8 cellular contexts compared by ENCODE assay signal in the genomic region with DNA sequence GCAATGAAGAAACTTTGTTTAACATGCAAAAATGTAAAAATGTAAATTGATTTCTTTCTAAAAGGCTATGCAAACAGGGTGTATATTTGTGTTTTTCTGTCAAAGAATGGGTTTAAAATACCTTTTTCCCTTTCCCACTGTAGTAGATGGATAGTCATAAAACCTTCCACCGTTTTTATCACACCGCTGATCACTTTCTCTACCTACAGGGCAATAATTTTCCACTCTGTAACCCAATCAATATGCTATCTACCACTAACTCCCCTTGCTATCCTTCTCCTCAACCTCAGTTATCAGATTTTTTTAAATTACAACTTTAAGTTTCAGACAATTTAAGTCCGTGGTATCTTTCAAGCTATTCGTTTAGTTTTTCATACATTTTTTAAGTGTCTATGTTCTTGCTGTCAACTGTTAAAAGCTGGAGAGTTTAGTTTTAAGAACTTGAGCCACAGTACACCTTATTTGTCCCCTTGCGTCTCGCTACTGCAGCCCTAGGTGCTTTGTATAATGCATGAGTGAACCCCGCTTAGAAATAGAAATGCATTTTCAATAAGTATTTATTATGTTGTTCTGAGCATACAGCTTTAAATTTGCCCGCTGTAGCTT.
DNase-seq lines count a peak whose midpoint lies in the region; ATAC-seq and TF ChIP-seq lines count a peak whose summit lies in the region.

No MANE protein-coding gene starts in this region.

- peaks cover 4% of the 10 kb centered on the region for H3K27me3 ChIP-seq in AG04450 (ENCODE audit: control insufficient read depth, insufficient read depth, low read length)
- H3K27me3 ChIP-seq in HUES48 (ENCODE audit: control insufficient read depth, insufficient read depth, low read length) = no peaks in the 10 kb centered on the region
- H3K27me3 ChIP-seq in breast epithelium = no peaks in the 10 kb centered on the region
- no peaks in the 10 kb centered on the region for H3K27me3 ChIP-seq in mucosa of stomach (ENCODE audit: control insufficient read depth, insufficient read depth, low read length)

- H3K9me3 ChIP-seq in AG04450 (ENCODE audit: control insufficient read depth, insufficient read depth, low read length) (no peaks in the 10 kb centered on the region), HUES48 (ENCODE audit: control insufficient read depth, insufficient read depth, low read length) (no peaks in the 10 kb centered on the region), breast epithelium (no peaks in the 10 kb centered on the region), mucosa of stomach (ENCODE audit: control insufficient read depth, low read length) (no peaks in the 10 kb centered on the region)

- TF ChIP-seq CTCF in AG04450 (IDR thresholded peaks at IDR 0.05; ENCODE audit: low read depth, low read length) = no peak
- TF ChIP-seq CTCF in breast epithelium (IDR thresholded peaks at IDR 0.05) = no peak

- H3K9ac ChIP-seq in HUES48 (ENCODE audit: low read depth, low read length) (peak overlapping the region; percentile 64), mucosa of stomach (ENCODE audit: low read length) (peak overlapping the region; percentile 90)

- DNase-seq in AG04450 (ENCODE audit: low read depth, low spot score) (no peak), breast epithelium (ENCODE audit: low spot score in 2 of 2) (no peak), posterior cingulate gyrus (no peak), NCI-H1105 treated with DMSO at 0.1 percent for 48 hours (lab: John Stamatoyannopoulos, UW) (no peak)

- intact Hi-C loops in breast epithelium (cut with DNase I; ENCODE audit: low total_unique reads) = loop anchor here (5.0 kb wide), 1 partner anchor 91 kb away; a partner anchor contains a TSS
- intact Hi-C loops in posterior cingulate gyrus (cut with DNase I) = loop anchor here (1.0 to 10.0 kb wide), 4 partner anchors 122 to 1361 kb away; no protein-coding TSS in a partner anchor

- peak overlapping the region; percentile 100 for H3K27ac ChIP-seq in AG04450 (ENCODE audit: low read depth, low read length)
- H3K27ac ChIP-seq in HUES48 (ENCODE audit: low read depth, low read length) = peak overlapping the region; percentile 96
- H3K27ac ChIP-seq in breast epithelium = peak overlapping the region; percentile 95 to 99

- no peak for ATAC-seq in GM21528 (IDR thresholded peaks at IDR 0.05; ENCODE audit: low FRiP score, unreplicated experiment)
- no peak for ATAC-seq in GM18511 (IDR thresholded peaks at IDR 0.05; ENCODE audit: unreplicated experiment)

- H3K36me3 ChIP-seq in HUES48 (ENCODE audit: control insufficient read depth, insufficient read depth, low read length) (no peaks in the 10 kb centered on the region), breast epithelium (no peaks in the 10 kb centered on the region), mucosa of stomach (ENCODE audit: control insufficient read depth, insufficient read depth, low read length) (no peaks in the 10 kb centered on the region)

- H3K4me3 ChIP-seq in AG04450 (ENCODE audit: low read depth, low read length) = peak overlapping the region; percentile 80
- H3K4me3 ChIP-seq in HUES48 (ENCODE audit: low read depth, low read length) = peak overlapping the region; percentile 76
- H3K4me3 ChIP-seq in breast epithelium = peak overlapping the region; percentile 59 to 82 (median 62)
- peak overlapping the region; percentile 87 for H3K4me3 ChIP-seq in mucosa of stomach (ENCODE audit: low read length)

- CTCF ChIA-PET in AG04450 (lab: Charles Lee) = interaction anchor here (0.6 to 1.6 kb wide), 4 partner anchors 31 to 1359 kb away, joined by 3 read pairs; no protein-coding TSS in a partner anchor

- TF ChIP-seq POLR2A in breast epithelium (IDR thresholded peaks at IDR 0.05) = no peak

- POLR2A ChIA-PET in AG04450 (lab: Yijun Ruan, JAX) = interaction anchor here (1.2 to 1.7 kb wide), 3 partner anchors 35 to 335 kb away, joined by 4 to 9 read pairs (median 4); a partner anchor contains a TSS

- H3K4me1 ChIP-seq in HUES48 (ENCODE audit: control insufficient read depth, insufficient read depth, low read length) (peaks cover 13% of the 10 kb centered on the region), breast epithelium (no peaks in the 10 kb centered on the region), mucosa of stomach (ENCODE audit: control insufficient read depth, insufficient read depth, low read length) (peaks cover 4% of the 10 kb centered on the region)
